In genomic region chr17:60372790-60373483, GRCh38 we compare ENCODE assay signal across 13 cellular contexts. TPM values are rescaled to one million over a fixed set of nuclear protein-coding genes. Genes with fewer than 3 reads are reported as not detected.
DNase-seq lines count a peak whose midpoint lies in the region; ATAC-seq and TF ChIP-seq lines count a peak whose summit lies in the region.
"Had no signal": no experiment of that assay in that cellular context is flagged by ENCODE, and none has a peak within 500 bp of the region (broad histone marks: within the 10 kb centered on the region; RNA-seq: fewer than 3 reads in every experiment).

No MANE protein-coding gene starts in this region.

- no peak for ATAC-seq in GM19452 (IDR thresholded peaks at IDR 0.05; ENCODE audit: unreplicated experiment)
- no peak for ATAC-seq in HG02759 (IDR thresholded peaks at IDR 0.05; ENCODE audit: unreplicated experiment)

- H3K27ac ChIP-seq in BLaER1 treated with 17β-estradiol and CSF1 and Interleukin-3, amounts not matched to agents 10 nM and 100 nM = peak overlapping the region in 9 of 11 experiments; percentile 1 to 71 (median 61); a peak in 16 of 22 replicates
- H3K27ac ChIP-seq in HL-60 (replicated peaks) = peak overlapping the region; percentile 77
- H3K27ac ChIP-seq: pancreas had no signal

- no peaks in the 10 kb centered on the region for H3K27me3 ChIP-seq in BLaER1 treated with 17β-estradiol and CSF1 and Interleukin-3, amounts not matched to agents 10 nM and 100 nM
- no peaks in the 10 kb centered on the region for H3K27me3 ChIP-seq in HL-60 (ENCODE audit: insufficient read depth, poor library complexity, severe bottlenecking)
- H3K27me3 ChIP-seq in adipocyte (replicated peaks; ENCODE audit: control insufficient read depth, insufficient read depth, low read length) = no peaks in the 10 kb centered on the region
- H3K27me3 ChIP-seq: pancreas had no signal

- peak overlapping the region in 9 of 11 experiments; percentile 58 to 88 (median 72); a peak in 17 of 22 replicates for H3K4me2 ChIP-seq in BLaER1 treated with 17β-estradiol and CSF1 and Interleukin-3, amounts not matched to agents 10 nM and 100 nM

- TF ChIP-seq CTCF in HL-60 (IDR thresholded peaks at IDR 0.05; ENCODE audit: insufficient read depth, low read length) = no peak

- H3K9ac ChIP-seq in BLaER1 treated with 17β-estradiol and CSF1 and Interleukin-3, amounts not matched to agents 10 nM and 100 nM = peak overlapping the region in 7 of 11 experiments; percentile 4 to 31 (median 10); a peak in 6 of 22 replicates
- no peak overlapping the region for H3K9ac ChIP-seq in adipocyte (ENCODE audit: low read length)

- H3K9me3 ChIP-seq in BLaER1 treated with 17β-estradiol and CSF1 and Interleukin-3, amounts not matched to agents 10 nM and 100 nM (replicated peaks in 1 of 11) = peaks cover 0 to 6% (median 0%) of the 10 kb centered on the region in 11 experiments; a peak in 5 of 22 replicates
- no peaks in the 10 kb centered on the region for H3K9me3 ChIP-seq in adipocyte (ENCODE audit: control insufficient read depth, low read length)
- H3K9me3 ChIP-seq: pancreas had no signal

- H4K20me1 ChIP-seq in BLaER1 treated with 17β-estradiol and CSF1 and Interleukin-3, amounts not matched to agents 10 nM and 100 nM = peaks cover 0 to 93% (median 4%) of the 10 kb centered on the region in 11 experiments; a peak in 10 of 22 replicates

- DNase-seq in HL-60 (ENCODE audit: low read depth in 1 of 2, low spot score in 1 of 2) (no peak), adipocyte (ENCODE audit: low read depth) (peak; percentile 61), kidney tubule cell (ENCODE audit: low spot score) (peak; percentile 83), cardiac septum (ENCODE audit: low spot score) (no peak)
- no peak for DNase-seq in stimulated activated CD4-positive, alpha-beta T cell treated with anti-CD3 and anti-CD28 coated beads, Interleukin-4, amount 100 ng/mL, for 4 hours
- DNase-seq: effector memory CD4-positive, alpha-beta T cell; NCI-H2227 treated with DMSO at 0.1 percent for 48 hours; pancreas had no signal

- H3K4me1 ChIP-seq in BLaER1 treated with 17β-estradiol and CSF1 and Interleukin-3, amounts not matched to agents 10 nM and 100 nM = peaks cover 13 to 48% (median 32%) of the 10 kb centered on the region in 10 experiments
- H3K4me1 ChIP-seq in adipocyte (ENCODE audit: control insufficient read depth, insufficient read depth, low read length) = peaks cover 5% of the 10 kb centered on the region

- intact Hi-C loops in cardiac septum (cut with DNase I) = no loop called here

- H3K36me3 ChIP-seq in BLaER1 treated with 17β-estradiol and CSF1 and Interleukin-3, amounts not matched to agents 10 nM and 100 nM = peaks cover 8 to 69% (median 30%) of the 10 kb centered on the region in 11 experiments; a peak in 16 of 22 replicates
- H3K36me3 ChIP-seq in adipocyte (ENCODE audit: control insufficient read depth, insufficient read depth, low read length, severe bottlenecking) = peaks cover 4% of the 10 kb centered on the region
- H3K36me3 ChIP-seq: pancreas had no signal

- H3K4me3 ChIP-seq in BLaER1 treated with 17β-estradiol and CSF1 and Interleukin-3, amounts not matched to agents 10 nM and 100 nM = 0 out of 20 replicates have a peak overlapping the region, but pooled peaks of 2 of the 10 experiments have one; percentile 6 to 10
- no peak overlapping the region for H3K4me3 ChIP-seq in HL-60 (replicated peaks; ENCODE audit: insufficient read depth, low read length)
- H3K4me3 ChIP-seq in adipocyte (ENCODE audit: low read length) = no peak overlapping the region
- H3K4me3 ChIP-seq: pancreas had no signal

RNA-seq across cellular contexts. Expression of gene USP32, which starts 19.0 kb away (rescaled TPM):
- total RNA-seq in cardiac septum = 32.1 TPM

RNA-seq across cellular contexts. Expression of gene CHCT1, which starts 49.4 kb away (rescaled TPM):
- not detected for total RNA-seq in cardiac septum
- total RNA-seq: pancreas; T-helper 2 cell treated with Interferon-gamma antibody and Interleukin-4, amounts not matched to agents 100 ng/mL and 5 ng/mL, for 36 hours; urinary bladder had no signal

Comparison
In these comparisons a context has a peak if more than half of its experiments do, and no peak if none do; other contexts are left out.
1. DNase-seq: peak in adipocyte (single experiment) and kidney tubule cell (single experiment); none in HL-60 (0 of 2), stimulated activated CD4-positive, alpha-beta T cell treated with anti-CD3 and anti-CD28 coated beads, Interleukin-4, amount 100 ng/mL, for 4 hours (0 of 2) and cardiac septum (single experiment).